Comparison of ENCODE assay signal across 12 cellular contexts in genomic region chr12:116657921-116658495, GRCh38.
DNase-seq lines count a peak whose midpoint lies in the region; ATAC-seq and TF ChIP-seq lines count a peak whose summit lies in the region.
"Had no signal": no experiment of that assay in that cellular context is flagged by ENCODE, and none has a peak within 500 bp of the region (broad histone marks: within the 10 kb centered on the region; RNA-seq: fewer than 3 reads in every experiment).

No MANE protein-coding gene starts in this region.

- TF ChIP-seq CTCF in AG09309 (IDR thresholded peaks at IDR 0.05; ENCODE audit: control insufficient read depth, insufficient read depth, low read depth, low read length, missing control alignments) (no peak), foreskin fibroblast (IDR thresholded peaks at IDR 0.05; ENCODE audit: low read depth, low read length) (no peak)

- H3K9ac ChIP-seq in rectal smooth muscle tissue (ENCODE audit: low read length), result no peak overlapping the region

- H3K36me3 ChIP-seq in rectal smooth muscle tissue (ENCODE audit: control insufficient read depth, insufficient read depth, low read length), result no peaks in the 10 kb centered on the region

- H3K27me3 ChIP-seq in rectal smooth muscle tissue (ENCODE audit: control insufficient read depth, insufficient read depth, low read length), result no peaks in the 10 kb centered on the region

- no peaks in the 10 kb centered on the region for H3K4me1 ChIP-seq in rectal smooth muscle tissue (ENCODE audit: control insufficient read depth, insufficient read depth, low read length)

- H3K4me3 ChIP-seq in AG09309 (ENCODE audit: control insufficient read depth, low read depth, low read length), result peak overlapping the region; percentile 35
- H3K4me3 ChIP-seq in foreskin fibroblast (ENCODE audit: low read depth in 1 of 2, low read length in 2 of 2), result peak overlapping the region; percentile 35 to 37
- peak overlapping the region; percentile 46 for H3K4me3 ChIP-seq in rectal smooth muscle tissue (ENCODE audit: low read length)
- H3K4me3 ChIP-seq: mucosa of descending colon had no signal

- ATAC-seq in HG03521 (IDR thresholded peaks at IDR 0.05; ENCODE audit: unreplicated experiment) (no peak), HG03565 (IDR thresholded peaks at IDR 0.05; ENCODE audit: unreplicated experiment) (no peak)
- ATAC-seq: CD8-positive, alpha-beta T cell had no signal

- no peak for DNase-seq in AG09309 (ENCODE audit: low read depth)
- DNase-seq in foreskin fibroblast, result no peak
- no peak for DNase-seq in cerebellar nuclear complex (lab: John Stamatoyannopoulos, UW)
- DNase-seq in activated effector memory CD4-positive, alpha-beta T cell treated with Interleukin-2 at 50 U/mL for 16 hours, result no peak
- DNase-seq: activated CD8-positive, alpha-beta memory T cell treated with anti-CD3 and anti-CD28 coated beads, Interleukin-2, amount 50 U/mL, for 4 hours; CD8-positive, alpha-beta T cell; T-helper 9 cell had no signal

- peak overlapping the region; percentile 22 for H3K27ac ChIP-seq in angular gyrus (ENCODE audit: low read depth, low read length)
- no peak overlapping the region for H3K27ac ChIP-seq in rectal smooth muscle tissue (ENCODE audit: low read depth, low read length)
